ENCODE assay signal across 8 cellular contexts in the genomic region with DNA sequence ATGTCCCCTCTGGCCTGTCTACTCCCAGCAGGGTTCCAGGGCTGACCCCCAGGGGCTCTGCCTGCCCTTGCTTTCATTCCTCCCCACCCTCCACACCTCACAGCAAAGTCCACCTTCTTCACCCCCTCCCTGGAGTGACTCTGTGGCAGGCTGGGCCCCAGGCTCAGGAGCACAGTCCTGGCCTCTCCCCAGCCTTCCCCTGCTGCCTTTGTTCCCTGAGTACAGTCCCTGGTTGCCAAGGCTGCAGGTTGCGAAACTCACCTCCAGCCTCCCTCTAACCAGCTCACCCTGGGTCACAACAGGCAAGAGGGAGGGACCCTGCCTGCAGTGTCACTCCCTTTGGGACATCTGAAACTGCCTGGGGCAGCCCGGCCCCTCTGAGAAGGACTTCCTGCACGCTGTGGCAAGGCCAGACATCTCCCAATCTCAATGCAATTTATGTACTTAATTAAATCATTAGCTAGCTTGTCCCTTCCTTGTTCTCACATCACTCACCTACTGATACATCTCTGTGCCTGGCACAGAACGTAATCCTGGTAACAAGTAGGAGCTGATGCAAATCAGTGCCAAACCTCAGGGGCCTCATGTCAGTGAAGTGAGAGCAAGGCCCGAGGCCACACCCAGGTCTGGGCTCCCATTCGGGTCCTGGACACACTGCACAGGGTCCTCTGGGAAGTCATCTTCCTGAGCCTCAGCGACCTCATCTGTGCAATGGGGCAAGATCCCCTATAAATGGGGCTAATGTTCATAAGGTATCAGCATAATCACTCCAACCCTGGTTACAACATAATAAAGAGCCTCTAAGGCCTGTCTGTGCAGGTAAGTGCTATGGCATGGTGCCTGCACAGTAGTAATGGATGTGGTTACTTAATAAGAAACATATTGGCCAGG. TPM values are rescaled to one million over a fixed set of nuclear protein-coding genes. Genes with fewer than 3 reads are reported as not detected.
DNase-seq lines count a peak whose midpoint lies in the region; ATAC-seq and TF ChIP-seq lines count a peak whose summit lies in the region.

No MANE protein-coding gene starts in this region.

- no peak overlapping the region for H4K5ac ChIP-seq in H9 (ENCODE audit: insufficient read length, low read depth, low read length)

- H2BK15ac ChIP-seq in H9 (ENCODE audit: low read depth, low read length): no peak overlapping the region

- peak; percentile 67 for DNase-seq in CD1c-positive myeloid dendritic cell (ENCODE audit: extremely low spot score)
- no peak for DNase-seq in H9
- peak; percentile 88 for DNase-seq in hepatocyte (ENCODE audit: low spot score)
- no peak for DNase-seq in aorta
- no peak for DNase-seq in naive thymus-derived CD8-positive, alpha-beta T cell

- H3K9me2 ChIP-seq in hepatocyte (replicated peaks; ENCODE audit: insufficient read depth): no peaks in the 10 kb centered on the region

- no peaks in the 10 kb centered on the region for H3K9me3 ChIP-seq in H9 (ENCODE audit: control insufficient read depth, low read depth, low read length)
- no peaks in the 10 kb centered on the region for H3K9me3 ChIP-seq in OCI-LY3 (ENCODE audit: insufficient read depth, low read length)
- H3K9me3 ChIP-seq in hepatocyte (ENCODE audit: low read depth): no peaks in the 10 kb centered on the region
- no peaks in the 10 kb centered on the region for H3K9me3 ChIP-seq in aorta (ENCODE audit: control insufficient read depth, low read length)

- peaks cover 0 to 2% (median 0%) of the 10 kb centered on the region in 3 experiments; a peak in 1 of 7 replicates for H3K36me3 Mint-ChIP-seq in H9 (ENCODE audit: insufficient read depth in 1 of 3, low read depth in 3 of 3)
- H3K36me3 Mint-ChIP-seq in naive thymus-derived CD8-positive, alpha-beta T cell: peaks cover 0 to 48% (median 7%) of the 10 kb centered on the region in 3 donors

- H3K56ac ChIP-seq in H9 (ENCODE audit: insufficient read length, low read depth, low read length): no peak overlapping the region

- H2BK12ac ChIP-seq in H9 (ENCODE audit: insufficient read length, low read depth, low read length): no peak overlapping the region

- H3K79me2 ChIP-seq in H9 (ENCODE audit: insufficient read depth, low read length): no peaks in the 10 kb centered on the region
- no peaks in the 10 kb centered on the region for H3K79me2 ChIP-seq in OCI-LY3 (ENCODE audit: low read length)
- no peaks in the 10 kb centered on the region for H3K79me2 ChIP-seq in hepatocyte

- no peak overlapping the region for H2AFZ ChIP-seq in H9 (ENCODE audit: low read length)
- H2AFZ ChIP-seq in OCI-LY3 (ENCODE audit: low read depth, low read length): no peak overlapping the region
- H2AFZ ChIP-seq in hepatocyte: no peak overlapping the region

- no peak overlapping the region; a peak in 1 of 5 replicates for H3K4me3 Mint-ChIP-seq in H9
- H3K4me3 Mint-ChIP-seq in naive thymus-derived CD8-positive, alpha-beta T cell: no peak overlapping the region

- H4K20me1 ChIP-seq in H9 (ENCODE audit: control insufficient read depth, insufficient read depth, insufficient read length): no peaks in the 10 kb centered on the region
- no peaks in the 10 kb centered on the region for H4K20me1 ChIP-seq in OCI-LY3 (ENCODE audit: insufficient read depth, low read length)
- no peaks in the 10 kb centered on the region for H4K20me1 ChIP-seq in hepatocyte (ENCODE audit: insufficient read depth, poor library complexity, severe bottlenecking)

- H3K36me3 ChIP-seq in OCI-LY3 (replicated peaks; ENCODE audit: low read depth, low read length) (no peaks in the 10 kb centered on the region), hepatocyte (replicated peaks; ENCODE audit: insufficient read depth, low read depth) (no peaks in the 10 kb centered on the region), aorta (ENCODE audit: control insufficient read depth in 1 of 2, insufficient read depth in 2 of 2, low read length in 1 of 2) (no peaks in the 10 kb centered on the region)

- intact Hi-C loops in aorta (cut with DNase I): no loop called here

- H3K9me3 Mint-ChIP-seq in H9: no peaks in the 10 kb centered on the region
- H3K9me3 Mint-ChIP-seq in naive thymus-derived CD8-positive, alpha-beta T cell: no peaks in the 10 kb centered on the region

- no peaks in the 10 kb centered on the region for H3K23me2 ChIP-seq in H9 (ENCODE audit: insufficient read length, low read depth, low read length, poor library complexity, severe bottlenecking)

- H3K27ac ChIP-seq in H9 (ENCODE audit: insufficient read length, low read depth, low read length) (no peak overlapping the region), OCI-LY3 (ENCODE audit: low read length) (no peak overlapping the region), hepatocyte (peak overlapping the region; percentile 96), aorta (ENCODE audit: low read depth in 1 of 2, low read length in 2 of 2) (no peak overlapping the region)

- H3K23ac ChIP-seq in H9 (ENCODE audit: insufficient read length, low read depth, low read length): no peak overlapping the region

- no peaks in the 10 kb centered on the region for H3K27me3 Mint-ChIP-seq in H9 (ENCODE audit: low read depth)
- H3K27me3 Mint-ChIP-seq in naive thymus-derived CD8-positive, alpha-beta T cell: no peaks in the 10 kb centered on the region

- H3K9ac ChIP-seq in H9 (ENCODE audit: extremely low read depth, insufficient read length, low read length): no peak overlapping the region
- H3K9ac ChIP-seq in OCI-LY3 (ENCODE audit: low read length): no peak overlapping the region

- H4K91ac ChIP-seq in H9 (ENCODE audit: insufficient read length, low read depth, low read length): no peak overlapping the region

- POLR2A ChIA-PET in naive thymus-derived CD8-positive, alpha-beta T cell (lab: Charles Lee): no interaction called here

- H3K4me2 ChIP-seq in H9 (ENCODE audit: insufficient read depth, insufficient read length, low read length) (no peak overlapping the region), OCI-LY3 (ENCODE audit: low read length) (peak overlapping the region; percentile 33), hepatocyte (peak overlapping the region; percentile 29)

- H3K4ac ChIP-seq in H9 (ENCODE audit: low read depth, low read length): no peak overlapping the region

- H3K79me1 ChIP-seq in H9 (ENCODE audit: insufficient read depth, low read depth, low read length, poor library complexity, severe bottlenecking): no peaks in the 10 kb centered on the region

- H3K18ac ChIP-seq in H9 (ENCODE audit: insufficient read length, low read depth, low read length): no peak overlapping the region

- H3K27me3 ChIP-seq in H9 (ENCODE audit: insufficient read depth, low read length) (no peaks in the 10 kb centered on the region), OCI-LY3 (ENCODE audit: low read depth, low read length) (peaks cover 4% of the 10 kb centered on the region; the same call in 1 of the 2 replicates), hepatocyte (no peaks in the 10 kb centered on the region), aorta (ENCODE audit: control insufficient read depth in 1 of 2, insufficient read depth in 2 of 2, low read length in 1 of 2) (no peaks in the 10 kb centered on the region)

- H3K4me3 ChIP-seq in OCI-LY3 (ENCODE audit: low read length) (no peak overlapping the region), hepatocyte (no peak overlapping the region), aorta (ENCODE audit: low read length in 2 of 2) (no peak overlapping the region)

- no peaks in the 10 kb centered on the region for H3K4me1 ChIP-seq in H9 (ENCODE audit: insufficient read depth, low read length)
- H3K4me1 ChIP-seq in OCI-LY3 (ENCODE audit: low read length): peaks cover 34% of the 10 kb centered on the region
- peaks cover 29% of the 10 kb centered on the region for H3K4me1 ChIP-seq in hepatocyte (ENCODE audit: insufficient read depth)
- no peaks in the 10 kb centered on the region for H3K4me1 ChIP-seq in aorta (ENCODE audit: control insufficient read depth in 1 of 2, insufficient read depth in 2 of 2, low read length in 2 of 2)

- H4K8ac ChIP-seq in H9 (replicated peaks; ENCODE audit: insufficient read length, low read depth, low read length): no peak overlapping the region

- H3K27ac Mint-ChIP-seq in H9: peak overlapping the region; percentile 67 to 79 (median 76); a peak in 4 of 7 replicates
- peak overlapping the region in 4 of 10 donors; percentile 43 to 86 (median 68) for H3K27ac Mint-ChIP-seq in naive thymus-derived CD8-positive, alpha-beta T cell

- no CpG with 5 or more reads among the region's 7 CpGs for WGBS in H9 (ENCODE audit: extremely low coverage, insufficient read length, low lambda C conversion rate)
- 66% methylated on average over 7 of the region's 7 CpGs for WGBS in hepatocyte (ENCODE audit: low lambda C conversion rate, missing lambda C conversion rate)
- 77 to 84% methylated on average over 7 of the region's 7 CpGs for WGBS in aorta, 2 donors

- no peak overlapping the region for H3K14ac ChIP-seq in H9 (ENCODE audit: insufficient read depth, low read length)

- H3T11ph ChIP-seq in H9 (ENCODE audit: low read length): no peak overlapping the region

- TF ChIP-seq CTCF in H9 (conservative IDR thresholded peaks at IDR 0.05) (no peak), OCI-LY3 (IDR thresholded peaks at IDR 0.05; ENCODE audit: low read depth, low read length) (no peak), hepatocyte (IDR thresholded peaks at IDR 0.05; ENCODE audit: poor library complexity) (no peak)

- H3K4me1 Mint-ChIP-seq in H9: peaks cover 7 to 11% of the 10 kb centered on the region in 2 experiments; a peak in 3 of 4 replicates
- H3K4me1 Mint-ChIP-seq in naive thymus-derived CD8-positive, alpha-beta T cell: peaks cover 9 to 20% (median 11%) of the 10 kb centered on the region in 4 donors

- ATAC-seq in aorta (ENCODE audit: low FRiP score) (peak; percentile 16), HG03571 (IDR thresholded peaks at IDR 0.05; ENCODE audit: unreplicated experiment) (no peak), HG03280 (IDR thresholded peaks at IDR 0.05; ENCODE audit: unreplicated experiment) (no peak)
- ATAC-seq in naive thymus-derived CD8-positive, alpha-beta T cell: no peak

- no peak overlapping the region for H2BK5ac ChIP-seq in H9 (ENCODE audit: insufficient read length, low read length)

- H2AK5ac ChIP-seq in H9 (ENCODE audit: insufficient read length, low read length): no peak overlapping the region

- H2BK120ac ChIP-seq in H9 (ENCODE audit: low read depth, low read length, poor library complexity, severe bottlenecking): no peak overlapping the region

- no peak overlapping the region for H2BK20ac ChIP-seq in H9 (ENCODE audit: low read depth, low read length, poor library complexity, severe bottlenecking)

RNA-seq across cellular contexts. Expression of gene TRIM14, which starts 27.3 kb away (rescaled TPM):
- total RNA-seq in H9 (2021) (12.5 and 14.7 TPM in 2 replicates), hepatocyte (10.0 and 12.2 TPM in 2 replicates), aorta (10 to 100 TPM in 1 of 2 donors, 1 to 10 TPM in 1; 8.5 to 17.6 TPM)
- polyA plus RNA-seq in hepatocyte (7.4 and 8.1 TPM in 2 replicates), aorta (1 to 10 TPM; 1.5 to 5.6 TPM)
- 10 to 100 TPM; 76.9 to 78.1 TPM for total RNA-seq in naive thymus-derived CD8-positive, alpha-beta T cell
- polyA plus RNA-seq in naive thymus-derived CD8-positive, alpha-beta T cell: 10 to 100 TPM; 48.7 to 84.0 (median 68.4) TPM

RNA-seq across cellular contexts. Expression of gene CORO2A, which starts 46.1 kb away (rescaled TPM):
- total RNA-seq in H9 (2021) (15.5 and 15.8 TPM in 2 replicates), hepatocyte (24.6 and 27.1 TPM in 2 replicates), aorta (1 to 10 TPM; 1.6 to 3.7 TPM)
- polyA plus RNA-seq in hepatocyte (11.7 and 12.8 TPM in 2 replicates), aorta (1 to 10 TPM in 1 of 2 donors, under 1 TPM in 1; 0.31 to 8.3 TPM)
- total RNA-seq in naive thymus-derived CD8-positive, alpha-beta T cell: 10 to 100 TPM in 1 of 2 experiments, 1 to 10 TPM in 1; 10.0 to 10.8 TPM
- polyA plus RNA-seq in naive thymus-derived CD8-positive, alpha-beta T cell: 10 to 100 TPM in 1 of 3 donors, 1 to 10 TPM in 2; 5.2 to 11.7 (median 9.5) TPM

Comparison
In these comparisons a context has a peak if more than half of its experiments do, and no peak if none do; other contexts are left out.
1. DNase-seq: peak in CD1c-positive myeloid dendritic cell (single experiment) and hepatocyte (single experiment); none in H9 (single experiment), aorta (0 of 2) and naive thymus-derived CD8-positive, alpha-beta T cell (0 of 10).